In the genomic region with DNA sequence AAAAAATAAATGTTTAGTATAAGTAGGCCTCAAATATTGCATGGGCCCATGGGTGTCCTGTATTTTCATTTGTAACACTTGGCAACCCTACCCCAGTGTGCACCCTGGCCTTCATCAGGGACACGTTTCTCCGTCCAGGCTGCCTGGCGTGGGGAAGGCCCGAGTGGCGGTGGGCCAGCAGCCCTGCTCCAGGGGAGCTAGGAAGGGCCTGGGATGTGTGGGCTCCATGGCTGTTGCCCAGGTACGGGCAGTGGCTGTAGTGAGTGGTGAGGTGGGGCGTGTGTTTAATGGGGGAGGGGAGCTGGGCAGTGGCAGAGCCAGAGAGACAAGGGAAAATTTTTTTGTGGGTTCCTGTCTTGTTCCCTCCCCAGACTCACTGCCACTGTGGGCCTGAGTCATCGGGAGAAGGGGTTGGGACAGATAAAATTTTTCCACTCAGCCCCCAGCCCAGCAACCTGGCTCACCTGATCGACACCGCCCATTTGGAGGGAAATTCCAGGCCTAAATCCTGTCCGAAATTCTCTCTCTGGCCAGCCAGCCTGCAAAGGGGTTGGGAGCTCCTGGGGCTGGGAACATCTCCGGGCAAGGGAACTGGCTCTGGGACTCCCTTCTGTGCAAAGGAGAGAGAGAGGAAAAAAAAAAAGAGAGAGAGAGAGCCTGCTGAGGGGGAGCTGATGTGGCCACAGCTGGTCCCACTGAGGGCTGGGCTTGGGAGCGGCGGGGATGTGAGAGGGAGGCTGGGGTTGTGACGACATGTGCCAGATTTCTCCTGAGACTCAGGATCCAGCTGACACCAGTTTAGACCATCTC, we compare ENCODE assay signal across 14 cellular contexts. TPM values are rescaled to one million over a fixed set of nuclear protein-coding genes. Genes with fewer than 3 reads are reported as not detected.
DNase-seq lines count a peak whose midpoint lies in the region; ATAC-seq and TF ChIP-seq lines count a peak whose summit lies in the region.
"Had no signal": no experiment of that assay in that cellular context is flagged by ENCODE, and none has a peak within 500 bp of the region (broad histone marks: within the 10 kb centered on the region; RNA-seq: fewer than 3 reads in every experiment).

No MANE protein-coding gene starts in this region.

- 58% methylated on average over 15 of the region's 15 CpGs for WGBS in suprapubic skin

- H3K27ac Mint-ChIP-seq in activated CD4-positive, alpha-beta T cell treated with anti-CD3 and anti-CD28 coated beads, Interleukin-2, amount 10 ng/mL, durations not matched to agents 24 days and 14 days: peak overlapping the region; percentile 5
- peak overlapping the region; percentile 39 for H3K27ac Mint-ChIP-seq in central memory CD8-positive, alpha-beta T cell (ENCODE audit: low read depth)
- H3K27ac Mint-ChIP-seq in type B pancreatic cell: no peak overlapping the region
- no peak overlapping the region for H3K27ac Mint-ChIP-seq in activated T-cell treated with anti-CD3 and anti-CD28 coated beads, Interleukin-2, amount 50 U/mL, for 72 hours

- H3K4me3 ChIP-seq in suprapubic skin: no peak overlapping the region

- no peak for ATAC-seq in central memory CD8-positive, alpha-beta T cell (replicated peaks; ENCODE audit: extremely low read depth, poor library complexity, severe bottlenecking)
- no peak for ATAC-seq in activated T-cell treated with anti-CD3 and anti-CD28 coated beads, Interleukin-2, amount 50 U/mL, for 72 hours (replicated peaks in 1 of 2)

- no peaks in the 10 kb centered on the region for H3K9me3 ChIP-seq in suprapubic skin

- DNase-seq in activated CD4-positive, alpha-beta T cell treated with anti-CD3 and anti-CD28 coated beads, Interleukin-2, amount 10 ng/mL, durations not matched to agents 24 days and 14 days: no peak
- no peak for DNase-seq in activated CD4-positive, alpha-beta T cell treated with anti-CD3 and anti-CD28 coated beads for 48 hours
- no peak for DNase-seq in central memory CD8-positive, alpha-beta T cell (ENCODE audit: low spot score in 2 of 2)
- DNase-seq in left kidney (ENCODE audit: low read depth, low spot score): peak; percentile 62
- peak; percentile 47 to 52 for DNase-seq in suprapubic skin (ENCODE audit: low spot score in 2 of 2)
- no peak for DNase-seq in cerebellar nuclear complex (lab: John Stamatoyannopoulos, UW)
- DNase-seq in type B pancreatic cell (ENCODE audit: extremely low spot score, unreplicated experiment): no peak
- DNase-seq in activated T-cell treated with anti-CD3 and anti-CD28 coated beads, Interleukin-2, amount 50 U/mL, for 72 hours: no peak
- DNase-seq: activated CD4-positive, CD25-positive, alpha-beta regulatory T cell; central memory CD4-positive, alpha-beta T cell; NCI-H446; stimulated activated CD4-positive, alpha-beta T cell treated with anti-CD3 and anti-CD28 coated beads, Interleukin-4, amount 100 ng/mL, for 4 hours; substantia nigra had no signal

- H3K27ac ChIP-seq in suprapubic skin: no peak overlapping the region

- peaks cover 4% of the 10 kb centered on the region for H3K4me1 ChIP-seq in suprapubic skin

- no peaks in the 10 kb centered on the region for H3K36me3 Mint-ChIP-seq in activated CD4-positive, alpha-beta T cell treated with anti-CD3 and anti-CD28 coated beads, Interleukin-2, amount 10 ng/mL, durations not matched to agents 24 days and 14 days (ENCODE audit: low read depth)
- peaks cover 6% of the 10 kb centered on the region for H3K36me3 Mint-ChIP-seq in central memory CD8-positive, alpha-beta T cell (ENCODE audit: insufficient read depth)
- H3K36me3 Mint-ChIP-seq in type B pancreatic cell: no peaks in the 10 kb centered on the region
- H3K36me3 Mint-ChIP-seq in activated T-cell treated with anti-CD3 and anti-CD28 coated beads, Interleukin-2, amount 50 U/mL, for 72 hours (ENCODE audit: insufficient read depth in 2 of 2): peaks cover 1 to 2% of the 10 kb centered on the region in 2 donors

- H3K36me3 ChIP-seq in suprapubic skin: no peaks in the 10 kb centered on the region

- no peak for TF ChIP-seq POLR2A in suprapubic skin (IDR thresholded peaks at IDR 0.05)

- H3K4me3 Mint-ChIP-seq in activated CD4-positive, alpha-beta T cell treated with anti-CD3 and anti-CD28 coated beads, Interleukin-2, amount 10 ng/mL, durations not matched to agents 24 days and 14 days: no peak overlapping the region
- H3K4me3 Mint-ChIP-seq in central memory CD8-positive, alpha-beta T cell: no peak overlapping the region
- H3K4me3 Mint-ChIP-seq in type B pancreatic cell: no peak overlapping the region
- H3K4me3 Mint-ChIP-seq in activated T-cell treated with anti-CD3 and anti-CD28 coated beads, Interleukin-2, amount 50 U/mL, for 72 hours: no peak overlapping the region
- H3K4me3 Mint-ChIP-seq: activated T-helper 1 cell treated with anti-CD3 and anti-CD28 coated beads, Interleukin-12 subunit alpha, Interleukin-12 subunit beta, Interleukin-2, Interleukin-4 antibody, amounts not matched to agents 30 ng/mL and 10 ng/mL and 1 ng/mL, durations not matched to agents 14 hours and 24 hours and 36 hours had no signal

- intact Hi-C loops in activated CD4-positive, alpha-beta T cell treated with anti-CD3 and anti-CD28 coated beads, Interleukin-2, amount 10 ng/mL, durations not matched to agents 24 days and 14 days (cut with micrococcal nuclease): no loop called here

- peaks cover 16% of the 10 kb centered on the region for H3K4me1 Mint-ChIP-seq in activated CD4-positive, alpha-beta T cell treated with anti-CD3 and anti-CD28 coated beads, Interleukin-2, amount 10 ng/mL, durations not matched to agents 24 days and 14 days
- peaks cover 17% of the 10 kb centered on the region for H3K4me1 Mint-ChIP-seq in central memory CD8-positive, alpha-beta T cell
- H3K4me1 Mint-ChIP-seq in type B pancreatic cell (ENCODE audit: unreplicated experiment): peaks cover 13% of the 10 kb centered on the region
- peaks cover 11% of the 10 kb centered on the region for H3K4me1 Mint-ChIP-seq in activated T-cell treated with anti-CD3 and anti-CD28 coated beads, Interleukin-2, amount 50 U/mL, for 72 hours (ENCODE audit: low read depth)

- H3K9me3 Mint-ChIP-seq in activated CD4-positive, alpha-beta T cell treated with anti-CD3 and anti-CD28 coated beads, Interleukin-2, amount 10 ng/mL, durations not matched to agents 24 days and 14 days: no peaks in the 10 kb centered on the region
- no peaks in the 10 kb centered on the region for H3K9me3 Mint-ChIP-seq in central memory CD8-positive, alpha-beta T cell
- H3K9me3 Mint-ChIP-seq in type B pancreatic cell: no peaks in the 10 kb centered on the region
- peaks cover 0 to 3% of the 10 kb centered on the region in 2 donors for H3K9me3 Mint-ChIP-seq in activated T-cell treated with anti-CD3 and anti-CD28 coated beads, Interleukin-2, amount 50 U/mL, for 72 hours
- H3K9me3 Mint-ChIP-seq: activated T-helper 1 cell treated with anti-CD3 and anti-CD28 coated beads, Interleukin-12 subunit alpha, Interleukin-12 subunit beta, Interleukin-2, Interleukin-4 antibody, amounts not matched to agents 30 ng/mL and 10 ng/mL and 1 ng/mL, durations not matched to agents 14 hours and 24 hours and 36 hours had no signal

- no peaks in the 10 kb centered on the region for H3K27me3 ChIP-seq in suprapubic skin

- TF ChIP-seq EP300 in suprapubic skin (IDR thresholded peaks at IDR 0.05): no peak

- TF ChIP-seq CTCF in suprapubic skin (IDR thresholded peaks at IDR 0.05) (no peak), type B pancreatic cell (conservative IDR thresholded peaks at IDR 0.05) (no peak)

- no peaks in the 10 kb centered on the region for H3K27me3 Mint-ChIP-seq in activated CD4-positive, alpha-beta T cell treated with anti-CD3 and anti-CD28 coated beads, Interleukin-2, amount 10 ng/mL, durations not matched to agents 24 days and 14 days
- H3K27me3 Mint-ChIP-seq in central memory CD8-positive, alpha-beta T cell: no peaks in the 10 kb centered on the region
- H3K27me3 Mint-ChIP-seq in type B pancreatic cell: no peaks in the 10 kb centered on the region
- no peaks in the 10 kb centered on the region for H3K27me3 Mint-ChIP-seq in activated T-cell treated with anti-CD3 and anti-CD28 coated beads, Interleukin-2, amount 50 U/mL, for 72 hours (ENCODE audit: low read depth)

RNA-seq across cellular contexts. Expression of a gene that starts 32.5 kb away (rescaled TPM):
- total RNA-seq in activated CD4-positive, alpha-beta T cell treated with anti-CD3 and anti-CD28 coated beads, Interleukin-2, amount 10 ng/mL, durations not matched to agents 24 days and 14 days: 62.9 and 64.6 TPM in 2 replicates
- 100 to 1,000 TPM in 1 of 4 donors, 10 to 100 TPM in 3; 25.4 to 147 (median 43.6) TPM for total RNA-seq in suprapubic skin
- total RNA-seq in type B pancreatic cell (ENCODE audit: low replicate concordance): 102 and 136 TPM in 2 replicates
- total RNA-seq in activated T-cell treated with anti-CD3 and anti-CD28 coated beads, Interleukin-2, amount 50 U/mL, for 72 hours: 10 to 100 TPM; 65.2 to 67.1 TPM

RNA-seq across cellular contexts. Expression of a gene that starts 49.9 kb away (rescaled TPM):
- 47.4 and 50.1 TPM in 2 replicates for total RNA-seq in activated CD4-positive, alpha-beta T cell treated with anti-CD3 and anti-CD28 coated beads, Interleukin-2, amount 10 ng/mL, durations not matched to agents 24 days and 14 days
- 10 to 100 TPM; 43.6 to 59.0 (median 48.6) TPM for total RNA-seq in suprapubic skin
- 43.7 and 49.1 TPM in 2 replicates for total RNA-seq in type B pancreatic cell (ENCODE audit: low replicate concordance)
- 10 to 100 TPM; 60.1 to 69.7 TPM for total RNA-seq in activated T-cell treated with anti-CD3 and anti-CD28 coated beads, Interleukin-2, amount 50 U/mL, for 72 hours

Comparison
In these comparisons a context has a peak if more than half of its experiments do, and no peak if none do; other contexts are left out.
1. DNase-seq: peak in left kidney (single experiment) and suprapubic skin (2 of 2); none in activated CD4-positive, alpha-beta T cell treated with anti-CD3 and anti-CD28 coated beads, Interleukin-2, amount 10 ng/mL, durations not matched to agents 24 days and 14 days (single experiment), activated CD4-positive, alpha-beta T cell treated with anti-CD3 and anti-CD28 coated beads for 48 hours (single experiment), central memory CD8-positive, alpha-beta T cell (0 of 2), cerebellar nuclear complex (0 of 2), type B pancreatic cell (single experiment) and activated T-cell treated with anti-CD3 and anti-CD28 coated beads, Interleukin-2, amount 50 U/mL, for 72 hours (0 of 2).
2. H3K27ac Mint-ChIP-seq: peak in activated CD4-positive, alpha-beta T cell treated with anti-CD3 and anti-CD28 coated beads, Interleukin-2, amount 10 ng/mL, durations not matched to agents 24 days and 14 days (single experiment) and central memory CD8-positive, alpha-beta T cell (single experiment); none in type B pancreatic cell (single experiment) and activated T-cell treated with anti-CD3 and anti-CD28 coated beads, Interleukin-2, amount 50 U/mL, for 72 hours (single experiment).